Comparison of ENCODE assay signal across 27 cellular contexts in the genomic region with DNA sequence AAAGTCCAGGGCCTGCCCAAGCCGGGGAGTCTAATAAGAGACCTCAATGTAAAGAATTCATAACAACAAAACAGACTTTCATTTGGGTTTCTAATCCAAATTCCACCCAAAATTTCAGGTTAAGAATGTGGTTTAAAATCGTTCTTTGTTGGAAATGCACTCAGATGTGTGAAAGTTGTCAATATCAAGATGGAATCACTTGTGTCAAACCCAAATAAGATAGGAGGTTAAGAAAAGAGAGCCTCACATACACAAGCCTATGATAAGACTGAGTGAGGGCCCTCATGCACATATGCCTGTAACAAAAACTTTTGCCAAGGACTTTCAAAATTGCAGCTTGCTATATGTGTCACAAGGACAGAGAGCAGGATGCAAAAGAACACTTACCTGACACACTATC.
"Had no signal": no experiment of that assay in that cellular context is flagged by ENCODE, and none has a peak within 500 bp of the region (broad histone marks: within the 10 kb centered on the region; RNA-seq: fewer than 3 reads in every experiment).

No MANE protein-coding gene starts in this region.

- ATAC-seq: stimulated activated effector memory CD8-positive, alpha-beta T cell treated with anti-CD3 and anti-CD28 coated beads, Interleukin-12 subunit alpha, Interleukin-12 subunit beta, amount 100 ng/mL, for 72 hours; stimulated activated memory B cell treated with anti-CD40 and anti-IgM and Interleukin-4, amounts not matched to agents 10 μg/mL and 1 μg/mL and 100 μg/mL, for 72 hours; stimulated activated naive B cell treated with anti-CD40 and anti-IgM and Interleukin-4, amounts not matched to agents 10 μg/mL and 1 μg/mL and 100 μg/mL, for 72 hours; stimulated activated naive CD8-positive, alpha-beta T cell treated with anti-CD3 and anti-CD28 coated beads, Interleukin-15, amount 100 ng/mL, for 72 hours; stimulated activated naive CD8-positive, alpha-beta T cell treated with anti-CD3 and anti-CD28 coated beads, Interleukin-15, Interleukin-2, amounts not matched to agents 100 U/mL and 50 U/mL, for 24 hours; upper lobe of right lung had no signal

- H3K9me3 ChIP-seq: stomach, suprapubic skin, testis, thoracic aorta, thyroid gland, tibial artery, tibial nerve, transverse colon, upper lobe of left lung, upper lobe of right lung, uterus, vagina had no signal

- DNase-seq: stimulated activated CD4-positive, alpha-beta T cell treated with anti-CD3 and anti-CD28 coated beads, Interleukin-2, amount 100 ng/mL, for 48 hours; stimulated activated CD4-positive, alpha-beta T cell treated with anti-CD3 and anti-CD28 coated beads, Interleukin-4, amount 100 ng/mL, for 1 hour; stimulated activated CD4-positive, alpha-beta T cell treated with anti-CD3 and anti-CD28 coated beads, Interleukin-4, amount 100 ng/mL, for 24 hours; stimulated activated CD4-positive, alpha-beta T cell treated with anti-CD3 and anti-CD28 coated beads, Interleukin-4, amount 100 ng/mL, for 4 hours; stimulated activated CD8-positive, alpha-beta memory T cell treated with anti-CD3 and anti-CD28 coated beads, Interleukin-4, amount 100 ng/mL, for 48 hours; stimulated activated naive B cell treated with anti-CD40 and anti-IgM and Interleukin-4, amounts not matched to agents 10 μg/mL and 1 μg/mL and 100 μg/mL, for 72 hours; stimulated activated naive CD4-positive, alpha-beta T cell; stimulated activated naive CD4-positive, alpha-beta T cell treated with Interleukin-2 at 50 U/mL for 16 hours; stimulated activated naive CD8-positive, alpha-beta T cell treated with anti-CD3 and anti-CD28 coated beads, Interleukin-15, amount 100 ng/mL, for 72 hours; stimulated activated naive CD8-positive, alpha-beta T cell treated with anti-CD3 and anti-CD28 coated beads, Interleukin-15, Interleukin-2, amounts not matched to agents 100 U/mL and 50 U/mL, for 24 hours; stomach; substantia nigra; testis; thyroid gland; tibial artery; transverse colon; trophoblast cell; upper lobe of left lung; upper lobe of right lung; uterus had no signal

- H3K4me1 ChIP-seq: stomach, suprapubic skin, testis, tibial artery, tibial nerve, transverse colon, upper lobe of right lung, uterus, vagina had no signal

- H3K27ac ChIP-seq: stomach, suprapubic skin, testis, thoracic aorta, thyroid gland, tibial artery, tibial nerve, transverse colon, upper lobe of left lung, upper lobe of right lung, uterus, vagina had no signal

- H3K36me3 ChIP-seq: stomach, suprapubic skin, thoracic aorta, thyroid gland, tibial artery, tibial nerve, transverse colon, upper lobe of left lung, upper lobe of right lung, uterus, vagina had no signal

- FAIRE-seq: urothelium cell line had no signal

- H3K27me3 ChIP-seq: stomach, suprapubic skin, testis, thyroid gland, tibial artery, tibial nerve, transverse colon, upper lobe of left lung, upper lobe of right lung, uterus, vagina had no signal

- H3K4me3 ChIP-seq: stomach, suprapubic skin, testis, thoracic aorta, thyroid gland, tibial artery, tibial nerve, transverse colon, upper lobe of left lung, upper lobe of right lung, uterus, vagina had no signal
